In the genomic region with DNA sequence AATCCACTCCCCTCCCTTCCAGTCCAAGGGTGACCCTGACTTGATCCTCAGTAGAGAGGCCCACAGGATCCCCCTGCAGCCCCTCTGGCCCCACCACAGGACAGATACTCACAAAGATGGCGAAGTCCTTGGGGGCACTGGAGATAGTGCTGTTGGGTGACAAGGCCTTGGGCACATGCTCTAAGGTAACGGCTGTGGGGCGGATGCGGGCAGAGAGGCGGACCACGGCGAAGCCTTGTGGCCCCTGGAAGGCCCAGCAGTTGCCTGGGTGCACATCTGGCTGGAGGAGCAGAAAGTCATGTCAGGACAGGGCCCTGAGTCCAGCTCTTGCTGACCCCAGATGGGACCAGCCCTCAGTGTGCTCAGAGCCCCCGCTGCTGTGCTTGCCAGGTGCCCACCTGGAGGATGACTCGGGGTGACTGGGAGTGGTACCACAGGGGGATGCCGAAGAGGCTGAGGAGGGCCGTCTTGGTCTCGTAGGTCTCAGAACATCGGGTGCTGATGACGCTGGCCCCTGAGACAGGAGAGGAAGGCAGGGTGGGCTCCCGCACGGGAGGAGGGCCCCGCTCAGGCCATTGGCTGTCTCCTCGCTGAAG, we compare ENCODE assay signal across 19 cellular contexts. TPM values are rescaled to one million over a fixed set of nuclear protein-coding genes. Genes with fewer than 3 reads are reported as not detected.
DNase-seq lines count a peak whose midpoint lies in the region; ATAC-seq and TF ChIP-seq lines count a peak whose summit lies in the region.
"Had no signal": no experiment of that assay in that cellular context is flagged by ENCODE, and none has a peak within 500 bp of the region (broad histone marks: within the 10 kb centered on the region; RNA-seq: fewer than 3 reads in every experiment).

No MANE protein-coding gene starts in this region.

- H3K27me3 ChIP-seq in heart right ventricle: no peaks in the 10 kb centered on the region
- no peaks in the 10 kb centered on the region for H3K27me3 ChIP-seq in layer of hippocampus (ENCODE audit: control insufficient read depth, insufficient read depth, low read length)
- H3K27me3 ChIP-seq: esophagus squamous epithelium, vagina had no signal

- peak overlapping the region; percentile 63 for H3K27ac Mint-ChIP-seq in activated T-helper 1 cell treated with anti-CD3 and anti-CD28 coated beads, Interleukin-12 subunit alpha, Interleukin-12 subunit beta, Interleukin-2, Interleukin-4 antibody, amounts not matched to agents 30 ng/mL and 10 ng/mL and 1 ng/mL, durations not matched to agents 14 hours and 24 hours and 36 hours

- ATAC-seq in Right ventricle myocardium superior (ENCODE audit: poor library complexity) (no peak), heart right ventricle (no peak), HG03139 (IDR thresholded peaks at IDR 0.05; ENCODE audit: unreplicated experiment) (no peak), HG02870 (IDR thresholded peaks at IDR 0.05; ENCODE audit: unreplicated experiment) (no peak)
- ATAC-seq: activated CD4-positive, CD25-positive, alpha-beta regulatory T cell treated with anti-CD3 and anti-CD28 coated beads, Interleukin-2, amount 50 U/mL, for 24 hours; Panc1; stimulated activated naive CD8-positive, alpha-beta T cell treated with anti-CD3 and anti-CD28 coated beads, Interleukin-15, Interleukin-2, amounts not matched to agents 100 U/mL and 50 U/mL, for 24 hours had no signal

- intact Hi-C loops in Right ventricle myocardium superior (cut with DNase I) (no loop called here), heart right ventricle (cut with DNase I) (no loop called here)
- intact Hi-C loops in activated T-helper 1 cell treated with anti-CD3 and anti-CD28 coated beads, Interleukin-12 subunit alpha, Interleukin-12 subunit beta, Interleukin-2, Interleukin-4 antibody, amounts not matched to agents 30 ng/mL and 10 ng/mL and 1 ng/mL, durations not matched to agents 14 hours and 24 hours and 36 hours (cut with micrococcal nuclease): no loop called here

- no peak overlapping the region for H3K4me3 Mint-ChIP-seq in activated T-helper 1 cell treated with anti-CD3 and anti-CD28 coated beads, Interleukin-12 subunit alpha, Interleukin-12 subunit beta, Interleukin-2, Interleukin-4 antibody, amounts not matched to agents 30 ng/mL and 10 ng/mL and 1 ng/mL, durations not matched to agents 14 hours and 24 hours and 36 hours
- H3K4me3 Mint-ChIP-seq: brain had no signal

- H3K9me3 Mint-ChIP-seq in activated T-helper 1 cell treated with anti-CD3 and anti-CD28 coated beads, Interleukin-12 subunit alpha, Interleukin-12 subunit beta, Interleukin-2, Interleukin-4 antibody, amounts not matched to agents 30 ng/mL and 10 ng/mL and 1 ng/mL, durations not matched to agents 14 hours and 24 hours and 36 hours: no peaks in the 10 kb centered on the region
- H3K9me3 Mint-ChIP-seq: brain had no signal

- peaks cover 25 to 100% (median 77%) of the 10 kb centered on the region in 9 donors for H3K36me3 ChIP-seq in heart right ventricle

- no peak overlapping the region for H3K4me3 ChIP-seq in heart right ventricle
- H3K4me3 ChIP-seq: esophagus squamous epithelium, vagina had no signal

- no peaks in the 10 kb centered on the region for H3K9me3 ChIP-seq in heart right ventricle
- H3K9me3 ChIP-seq: esophagus squamous epithelium, vagina had no signal

- DNase-seq in Right ventricle myocardium superior (peak; percentile 29), heart right ventricle (no peak), occipital lobe (lab: John Stamatoyannopoulos, UW) (no peak)
- DNase-seq in activated T-helper 1 cell treated with anti-CD3 and anti-CD28 coated beads, Interleukin-12 subunit alpha, Interleukin-12 subunit beta, Interleukin-2, Interleukin-4 antibody, amounts not matched to agents 30 ng/mL and 10 ng/mL and 1 ng/mL, durations not matched to agents 14 hours and 24 hours and 36 hours (ENCODE audit: low spot score): no peak
- no peak for DNase-seq in stimulated activated naive CD4-positive, alpha-beta T cell treated with Interleukin-2 at 50 U/mL for 16 hours (lab: John Stamatoyannopoulos, UW)
- DNase-seq: esophagus squamous epithelium; KBM-7; kidney glomerular epithelial cell; NCI-H2107; NCI-H748 treated with DMSO at 0.1 percent for 48 hours; small intestine; stimulated activated naive CD8-positive, alpha-beta T cell treated with anti-CD3 and anti-CD28 coated beads, Interleukin-15, Interleukin-2, amounts not matched to agents 100 U/mL and 50 U/mL, for 24 hours had no signal

- peaks cover under 1 to 49% (median 14%) of the 10 kb centered on the region in 9 donors for H3K4me1 ChIP-seq in heart right ventricle

- no peak overlapping the region for H3K27ac ChIP-seq in heart right ventricle
- H3K27ac ChIP-seq in layer of hippocampus (ENCODE audit: low read depth, low read length): peak overlapping the region; percentile 90
- H3K27ac ChIP-seq: vagina had no signal

- peaks cover 44% of the 10 kb centered on the region for H3K4me1 Mint-ChIP-seq in activated T-helper 1 cell treated with anti-CD3 and anti-CD28 coated beads, Interleukin-12 subunit alpha, Interleukin-12 subunit beta, Interleukin-2, Interleukin-4 antibody, amounts not matched to agents 30 ng/mL and 10 ng/mL and 1 ng/mL, durations not matched to agents 14 hours and 24 hours and 36 hours (ENCODE audit: low read depth)

- TF ChIP-seq CTCF in heart right ventricle (IDR thresholded peaks at IDR 0.05): no peak

- no peaks in the 10 kb centered on the region for H3K27me3 Mint-ChIP-seq in activated T-helper 1 cell treated with anti-CD3 and anti-CD28 coated beads, Interleukin-12 subunit alpha, Interleukin-12 subunit beta, Interleukin-2, Interleukin-4 antibody, amounts not matched to agents 30 ng/mL and 10 ng/mL and 1 ng/mL, durations not matched to agents 14 hours and 24 hours and 36 hours (ENCODE audit: insufficient read depth)
- H3K27me3 Mint-ChIP-seq: brain had no signal

- 94 to 95% methylated on average over 18 of the region's 18 CpGs for WGBS in heart right ventricle, 2 donors

- H3K36me3 Mint-ChIP-seq in activated T-helper 1 cell treated with anti-CD3 and anti-CD28 coated beads, Interleukin-12 subunit alpha, Interleukin-12 subunit beta, Interleukin-2, Interleukin-4 antibody, amounts not matched to agents 30 ng/mL and 10 ng/mL and 1 ng/mL, durations not matched to agents 14 hours and 24 hours and 36 hours (ENCODE audit: low read depth): peaks cover 54% of the 10 kb centered on the region

RNA-seq across cellular contexts. Expression of gene SUN2, which starts 17.2 kb away (rescaled TPM):
- 117 TPM for total RNA-seq in Right ventricle myocardium superior
- total RNA-seq in heart right ventricle: 100 to 1,000 TPM in 5 of 10 donors, 10 to 100 TPM in 5; 70.2 to 178 (median 97.2) TPM
- 100 to 1,000 TPM in 1 of 2 donors, 10 to 100 TPM in 1; 38.6 to 112 TPM for polyA plus RNA-seq in heart right ventricle
- total RNA-seq in activated T-helper 1 cell treated with anti-CD3 and anti-CD28 coated beads, Interleukin-12 subunit alpha, Interleukin-12 subunit beta, Interleukin-2, Interleukin-4 antibody, amounts not matched to agents 30 ng/mL and 10 ng/mL and 1 ng/mL, durations not matched to agents 14 hours and 24 hours and 36 hours: 146 and 154 TPM in 2 replicates
- total RNA-seq in occipital lobe: 78.1 TPM

RNA-seq across cellular contexts. Expression of gene GTPBP1, which starts 32.8 kb away (rescaled TPM):
- total RNA-seq in Right ventricle myocardium superior (30.6 TPM), heart right ventricle (10 to 100 TPM; 23.0 to 53.2 (median 34.2) TPM), occipital lobe (32.1 TPM)
- 10 to 100 TPM; 13.5 to 18.4 TPM for polyA plus RNA-seq in heart right ventricle
- 102 and 111 TPM in 2 replicates for total RNA-seq in activated T-helper 1 cell treated with anti-CD3 and anti-CD28 coated beads, Interleukin-12 subunit alpha, Interleukin-12 subunit beta, Interleukin-2, Interleukin-4 antibody, amounts not matched to agents 30 ng/mL and 10 ng/mL and 1 ng/mL, durations not matched to agents 14 hours and 24 hours and 36 hours

RNA-seq across cellular contexts. Expression of gene JOSD1, which starts 37.8 kb away (rescaled TPM):
- total RNA-seq in Right ventricle myocardium superior (17.2 TPM), heart right ventricle (10 to 100 TPM; 13.7 to 37.3 (median 21.8) TPM), occipital lobe (66.1 TPM)
- 10 to 100 TPM in 1 of 2 donors, 1 to 10 TPM in 1; 9.6 to 24.2 TPM for polyA plus RNA-seq in heart right ventricle
- total RNA-seq in activated T-helper 1 cell treated with anti-CD3 and anti-CD28 coated beads, Interleukin-12 subunit alpha, Interleukin-12 subunit beta, Interleukin-2, Interleukin-4 antibody, amounts not matched to agents 30 ng/mL and 10 ng/mL and 1 ng/mL, durations not matched to agents 14 hours and 24 hours and 36 hours: 77.7 and 86.0 TPM in 2 replicates

RNA-seq across cellular contexts. Expression of gene DNAL4, which starts 55.4 kb away (rescaled TPM):
- total RNA-seq in Right ventricle myocardium superior: 12.2 TPM
- total RNA-seq in heart right ventricle: 10 to 100 TPM in 4 of 10 donors, 1 to 10 TPM in 6; 8.3 to 11.7 (median 9.9) TPM
- polyA plus RNA-seq in heart right ventricle: 10 to 100 TPM in 1 of 2 donors, 1 to 10 TPM in 1; 7.7 to 10.7 TPM
- total RNA-seq in activated T-helper 1 cell treated with anti-CD3 and anti-CD28 coated beads, Interleukin-12 subunit alpha, Interleukin-12 subunit beta, Interleukin-2, Interleukin-4 antibody, amounts not matched to agents 30 ng/mL and 10 ng/mL and 1 ng/mL, durations not matched to agents 14 hours and 24 hours and 36 hours: 5.0 TPM in 2 replicates
- 17.3 TPM for total RNA-seq in occipital lobe

RNA-seq across cellular contexts. Expression of gene TOMM22, which starts 56.8 kb away (rescaled TPM):
- 60.9 TPM for total RNA-seq in Right ventricle myocardium superior
- 10 to 100 TPM; 55.7 to 86.2 (median 72.2) TPM for total RNA-seq in heart right ventricle
- 10 to 100 TPM; 23.0 to 40.7 TPM for polyA plus RNA-seq in heart right ventricle
- total RNA-seq in activated T-helper 1 cell treated with anti-CD3 and anti-CD28 coated beads, Interleukin-12 subunit alpha, Interleukin-12 subunit beta, Interleukin-2, Interleukin-4 antibody, amounts not matched to agents 30 ng/mL and 10 ng/mL and 1 ng/mL, durations not matched to agents 14 hours and 24 hours and 36 hours: 153 and 156 TPM in 2 replicates
- 54.7 TPM for total RNA-seq in occipital lobe
